Comparison of ENCODE assay signal across 10 cellular contexts in genomic region chr1:156898151-156898550, GRCh38. TPM values are rescaled to one million over a fixed set of nuclear protein-coding genes. Genes with fewer than 3 reads are reported as not detected.
DNase-seq lines count a peak whose midpoint lies in the region; ATAC-seq and TF ChIP-seq lines count a peak whose summit lies in the region.
"Had no signal": no experiment of that assay in that cellular context is flagged by ENCODE, and none has a peak within 500 bp of the region (broad histone marks: within the 10 kb centered on the region; RNA-seq: fewer than 3 reads in every experiment).

No MANE protein-coding gene starts in this region.

- no peaks in the 10 kb centered on the region for H3K36me3 ChIP-seq in BLaER1
- H3K36me3 ChIP-seq in SJSA1 = no peaks in the 10 kb centered on the region
- peaks cover 4% of the 10 kb centered on the region for H3K36me3 ChIP-seq in fibroblast of lung (ENCODE audit: control insufficient read depth, insufficient read depth, low read length)
- H3K36me3 ChIP-seq in neuron (ENCODE audit: insufficient read depth, low read length) = no peaks in the 10 kb centered on the region

- H3K27me3 ChIP-seq in BLaER1 (peaks cover 56% of the 10 kb centered on the region), SJSA1 (replicated peaks) (no peaks in the 10 kb centered on the region), fibroblast of lung (ENCODE audit: control insufficient read depth, insufficient read depth, low read length) (no peaks in the 10 kb centered on the region), neuron (ENCODE audit: insufficient read depth, low read length) (peaks cover 32% of the 10 kb centered on the region)

- peaks cover 74% of the 10 kb centered on the region for H3K79me2 ChIP-seq in fibroblast of lung (ENCODE audit: control insufficient read depth, insufficient read depth, low read length)

- H3K27ac ChIP-seq in BLaER1 (peak overlapping the region; percentile 60), SJSA1 (peak overlapping the region; percentile 98), fibroblast of lung (ENCODE audit: insufficient read depth, low read length) (peak overlapping the region; percentile 95)
- H3K27ac ChIP-seq: KMS-11 had no signal

- H3K9ac ChIP-seq in BLaER1 = peak overlapping the region; percentile 29; the same call in 1 of the 2 replicates
- peak overlapping the region; percentile 52 for H3K9ac ChIP-seq in fibroblast of lung (ENCODE audit: insufficient read depth, low read length)
- H3K9ac ChIP-seq: KMS-11 had no signal

- H4K20me1 ChIP-seq in BLaER1 (no peaks in the 10 kb centered on the region), fibroblast of lung (ENCODE audit: control insufficient read depth, extremely low read depth, insufficient read depth, low read length) (no peaks in the 10 kb centered on the region)

- no peak overlapping the region for H3K4me3 ChIP-seq in BLaER1
- peak overlapping the region; percentile 9; the same call in 1 of the 2 replicates for H3K4me3 ChIP-seq in SJSA1
- H3K4me3 ChIP-seq in fibroblast of lung (replicated peaks in 1 of 4; ENCODE audit: control extremely low read depth in 1 of 4, insufficient read depth in 1 of 4, low read depth in 3 of 4, low read length in 4 of 4) = peak overlapping the region in 1 of 4 experiments; percentile 14
- no peak overlapping the region for H3K4me3 ChIP-seq in neuron (ENCODE audit: low read length)

- peaks cover 62% of the 10 kb centered on the region for H3K4me1 ChIP-seq in BLaER1
- H3K4me1 ChIP-seq in SJSA1 (replicated peaks) = peaks cover 48% of the 10 kb centered on the region
- H3K4me1 ChIP-seq in fibroblast of lung (ENCODE audit: control insufficient read depth, extremely low read depth, insufficient read depth, low read length) = peaks cover 67% of the 10 kb centered on the region
- peaks cover 7% of the 10 kb centered on the region for H3K4me1 ChIP-seq in neuron (ENCODE audit: insufficient read depth, low read length)

- H2AFZ ChIP-seq in fibroblast of lung (ENCODE audit: low read length) = no peak overlapping the region
- H2AFZ ChIP-seq in neuron (ENCODE audit: low read depth, low read length) = peak overlapping the region; percentile 79

- no peaks in the 10 kb centered on the region for H3K9me3 ChIP-seq in BLaER1
- no peaks in the 10 kb centered on the region for H3K9me3 ChIP-seq in SJSA1 (replicated peaks)
- no peaks in the 10 kb centered on the region for H3K9me3 ChIP-seq in fibroblast of lung (ENCODE audit: control insufficient read depth, insufficient read depth, low read depth, low read length)
- no peaks in the 10 kb centered on the region for H3K9me3 ChIP-seq in neuron (ENCODE audit: low read length)

- TF ChIP-seq CTCF in fibroblast of lung (conservative IDR thresholded peaks at IDR 0.05 in 1 of 2, IDR thresholded peaks at IDR 0.05 in 1 of 2; ENCODE audit: low read depth in 1 of 2, low read length in 2 of 2) = no peak

- DNase-seq in SJSA1 (ENCODE audit: low read depth in 1 of 2, low spot score in 2 of 2) (no peak), fibroblast of lung (ENCODE audit: low read depth in 2 of 2) (peak; percentile 68 to 79), NAMALWA (ENCODE audit: low spot score) (no peak), NCI-H2196 (lab: John Stamatoyannopoulos, UW; ENCODE audit: unreplicated experiment) (no peak), cerebellar nuclear complex (lab: John Stamatoyannopoulos, UW) (no peak)
- DNase-seq: midbrain had no signal

- no peak for ATAC-seq in HG03469 (IDR thresholded peaks at IDR 0.05; ENCODE audit: unreplicated experiment)

- H3K4me2 ChIP-seq in BLaER1 (peak overlapping the region; percentile 71), fibroblast of lung (ENCODE audit: extremely low read depth, insufficient read depth, low read length) (peak overlapping the region; percentile 39)
- H3K4me2 ChIP-seq: KMS-11 had no signal

RNA-seq across cellular contexts. Expression of gene PEAR1, which starts 4.6 kb away (rescaled TPM):
- 0.53 and 1.0 TPM in 2 replicates for total RNA-seq in SJSA1 (2014; rRNA removed; shearing (Covaris generic))
- total RNA-seq in fibroblast of lung = 2.3 and 2.6 TPM in 2 replicates
- 13.5 and 41.5 TPM in 2 replicates for polyA plus RNA-seq in fibroblast of lung
- polyA plus RNA-seq in fibroblast of lung (2012) = 15.5 and 55.2 TPM in 2 replicates
- polyA minus RNA-seq in fibroblast of lung (ENCODE audit: low replicate concordance) = 27.7 and 69.9 TPM in 2 replicates

RNA-seq across cellular contexts. Expression of gene LRRC71, which starts 22.3 kb away (rescaled TPM):
- not detected in 2 replicates for total RNA-seq in SJSA1 (2014; rRNA removed; shearing (Covaris generic))
- total RNA-seq in fibroblast of lung = not detected in 2 replicates
- 0.16 and 1.8 TPM in 2 replicates for polyA plus RNA-seq in fibroblast of lung
- polyA plus RNA-seq in fibroblast of lung (2012) = 0.15 and 3.1 TPM in 2 replicates
- 0.30 and 0.35 TPM in 2 replicates for polyA minus RNA-seq in fibroblast of lung (ENCODE audit: low replicate concordance)

RNA-seq across cellular contexts. Expression of gene NTRK1, which starts 37.5 kb away (rescaled TPM):
- not detected in 2 replicates for total RNA-seq in SJSA1 (2014; rRNA removed; shearing (Covaris generic))
- not detected in 2 replicates for total RNA-seq in fibroblast of lung
- polyA plus RNA-seq in fibroblast of lung = not detected in 2 replicates
- polyA plus RNA-seq in fibroblast of lung (2012) = not detected in 2 replicates
- polyA minus RNA-seq in fibroblast of lung (ENCODE audit: low replicate concordance) = not detected in 2 replicates

RNA-seq across cellular contexts. Expression of gene INSRR, which starts 39.2 kb away (rescaled TPM):
- not detected in 2 replicates for total RNA-seq in SJSA1 (2014; rRNA removed; shearing (Covaris generic))
- not detected in 2 replicates for total RNA-seq in fibroblast of lung
- polyA plus RNA-seq in fibroblast of lung = not detected in 2 replicates
- not detected in 2 replicates for polyA plus RNA-seq in fibroblast of lung (2012)
- not detected in 2 replicates for polyA minus RNA-seq in fibroblast of lung (ENCODE audit: low replicate concordance)

Comparison
In these comparisons a context has a peak if more than half of its experiments do, and no peak if none do; other contexts are left out.
1. DNase-seq: peak in fibroblast of lung (2 of 2); none in SJSA1 (0 of 2), NAMALWA (single experiment), NCI-H2196 (single experiment) and cerebellar nuclear complex (0 of 2).
2. Peak in every context shown above with its lines, with median percentiles within 50 percentile points of each other: H3K27ac ChIP-seq.